In the genomic region with DNA sequence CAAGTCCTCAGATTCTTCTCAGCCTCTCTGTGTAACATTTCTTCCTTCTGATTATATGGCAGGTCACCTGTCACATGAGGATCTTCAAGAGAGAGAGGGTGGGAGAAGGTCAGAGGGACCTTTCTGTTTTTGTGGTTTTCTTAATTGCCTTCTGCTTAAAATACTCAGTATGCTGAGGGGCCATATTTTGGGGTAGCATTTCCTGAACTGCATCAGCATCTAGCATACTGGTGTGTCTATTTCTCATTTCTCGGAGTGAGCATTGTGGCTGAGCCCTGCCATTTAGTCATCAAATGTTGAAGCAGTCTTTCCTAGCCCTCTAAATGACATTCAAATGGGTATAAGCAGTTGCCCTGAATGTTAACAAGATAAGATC, we compare ENCODE assay signal across 17 cellular contexts.
DNase-seq lines count a peak whose midpoint lies in the region; ATAC-seq and TF ChIP-seq lines count a peak whose summit lies in the region.
"Had no signal": no experiment of that assay in that cellular context is flagged by ENCODE, and none has a peak within 500 bp of the region (broad histone marks: within the 10 kb centered on the region; RNA-seq: fewer than 3 reads in every experiment).

No MANE protein-coding gene starts in this region.

- intact Hi-C loops in Calu3 (cut with micrococcal nuclease; ENCODE audit: unreplicated experiment): no loop called here

- H3K36me3 Mint-ChIP-seq in Calu3 (ENCODE audit: insufficient read depth, unreplicated experiment): no peaks in the 10 kb centered on the region

- H3K27me3 Mint-ChIP-seq in Calu3 (ENCODE audit: unreplicated experiment): no peaks in the 10 kb centered on the region

- no peak for TF ChIP-seq CTCF in GM10266 (IDR thresholded peaks at IDR 0.05; ENCODE audit: control insufficient read depth, insufficient read depth, low read depth, missing control alignments)
- no peak for TF ChIP-seq CTCF in Calu3 (IDR thresholded peaks at IDR 0.05; ENCODE audit: unreplicated experiment)

- CTCF ChIA-PET in Calu3 (lab: Charles Lee): no interaction called here

- DNase-seq in GM10266 (ENCODE audit: extremely low spot score) (peak; percentile 9), RPMI8226 (peak; percentile 57), GM19240 (ENCODE audit: insufficient read length, low spot score) (no peak), NCI-H1048 (lab: John Stamatoyannopoulos, UW) (no peak), Calu3 (no peak)
- DNase-seq: activated CD4-positive, alpha-beta T cell treated with anti-CD3 and anti-CD28 coated beads for 4 hours; effector CD4-positive, alpha-beta T cell; EL; lower lobe of right lung; NCI-H1092; NCI-H2107; NCI-H524; ovary had no signal

- ATAC-seq in GM18511 (IDR thresholded peaks at IDR 0.05; ENCODE audit: unreplicated experiment) (peak; percentile 83), HG02610 (IDR thresholded peaks at IDR 0.05; ENCODE audit: unreplicated experiment) (peak; percentile 49)
- ATAC-seq: lower lobe of right lung, Panc1, sciatic nerve had no signal

- peaks cover 6% of the 10 kb centered on the region for H3K4me1 Mint-ChIP-seq in Calu3 (ENCODE audit: low read depth, unreplicated experiment)

- no TSS peak for BruUV-seq in Calu3 (replicated peaks; lab: Mats Ljungman, UMichigan)

- no peaks in the 10 kb centered on the region for H3K9me3 Mint-ChIP-seq in Calu3 (ENCODE audit: low read depth, unreplicated experiment)

- no peak overlapping the region for H3K4me3 Mint-ChIP-seq in Calu3 (ENCODE audit: low read depth, unreplicated experiment)

- H3K27ac Mint-ChIP-seq in Calu3 (ENCODE audit: unreplicated experiment): no peak overlapping the region

Comparison
In these comparisons a context has a peak if more than half of its experiments do, and no peak if none do; other contexts are left out.
1. DNase-seq: peak in GM10266 (single experiment) and RPMI8226 (single experiment); none in GM19240 (single experiment), NCI-H1048 (single experiment) and Calu3 (single experiment).